Comparison of ENCODE assay signal across 23 cellular contexts in the genomic region with DNA sequence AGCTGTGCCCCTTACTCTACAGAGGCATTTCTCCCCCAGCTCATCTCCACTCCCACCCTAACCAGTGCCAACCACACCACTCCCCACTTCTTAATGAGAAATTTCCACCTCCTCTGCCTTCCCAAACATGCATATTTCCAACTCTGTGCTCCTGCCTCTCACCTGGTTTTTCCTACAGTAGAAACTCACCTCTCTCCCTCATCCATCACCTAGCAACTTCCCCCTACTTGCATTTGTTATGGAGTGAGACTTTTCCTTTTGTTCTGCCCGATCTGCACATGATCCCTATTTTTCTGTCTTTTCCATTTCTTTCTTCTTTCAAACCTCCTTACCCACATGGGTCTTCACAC. TPM values are rescaled to one million over a fixed set of nuclear protein-coding genes. Genes with fewer than 3 reads are reported as not detected.
A peak's percentile ranks its signal among the peaks of the same experiment; 100 is the strongest.
DNase-seq lines count a peak whose midpoint lies in the region; ATAC-seq, FAIRE-seq and TF ChIP-seq lines count a peak whose summit lies in the region.
"Had no signal": no experiment of that assay in that cellular context is flagged by ENCODE, and none has a peak within 500 bp of the region (broad histone marks: within the 10 kb centered on the region; RNA-seq: fewer than 3 reads in every experiment).

No MANE protein-coding gene starts in this region.

- H3K36me3 Mint-ChIP-seq in brain: no peaks in the 10 kb centered on the region
- peaks cover 0 to 2% of the 10 kb centered on the region in 2 donors for H3K36me3 Mint-ChIP-seq in activated T-cell treated with anti-CD3 and anti-CD28 coated beads, Interleukin-2, amount 50 U/mL, for 72 hours (ENCODE audit: insufficient read depth in 2 of 2)
- H3K36me3 Mint-ChIP-seq: CD4-positive, CD25-positive, alpha-beta regulatory T cell had no signal

- peak in 1 of 2 experiments; percentile 33 for TF ChIP-seq CTCF in brain (conservative IDR thresholded peaks at IDR 0.05)
- no peak for TF ChIP-seq CTCF in neural cell (IDR thresholded peaks at IDR 0.05; ENCODE audit: poor library complexity, severe bottlenecking)
- TF ChIP-seq CTCF in BE2C (IDR thresholded peaks at IDR 0.05; ENCODE audit: low read depth, low read length): no peak

- TF ChIP-seq RAD21 in neural cell (conservative IDR thresholded peaks at IDR 0.05): no peak

- H3K79me2 ChIP-seq in Karpas-422 (ENCODE audit: low read length): no peaks in the 10 kb centered on the region
- H3K79me2 ChIP-seq in neural cell (replicated peaks; ENCODE audit: insufficient read depth, low read length): no peaks in the 10 kb centered on the region

- H2AFZ ChIP-seq in Karpas-422 (ENCODE audit: low read length) (no peak overlapping the region), neural cell (ENCODE audit: low read depth, low read length) (peak overlapping the region; percentile 30)
- H2AFZ ChIP-seq: GM23248 had no signal

- H3K9me3 ChIP-seq in Karpas-422 (ENCODE audit: low read length) (no peaks in the 10 kb centered on the region), neural cell (ENCODE audit: low read length) (no peaks in the 10 kb centered on the region), BE2C (no peaks in the 10 kb centered on the region)
- H3K9me3 ChIP-seq: BLaER1, HAP-1 had no signal

- H3K27ac ChIP-seq in Karpas-422 (ENCODE audit: low read length): peak overlapping the region; percentile 40
- H3K27ac ChIP-seq in neural cell (ENCODE audit: low read length): no peak overlapping the region
- H3K27ac ChIP-seq: BLaER1, GM23248, SK-N-MC had no signal

- no peaks in the 10 kb centered on the region for H3K9me3 Mint-ChIP-seq in brain
- no peaks in the 10 kb centered on the region for H3K9me3 Mint-ChIP-seq in activated T-cell treated with anti-CD3 and anti-CD28 coated beads, Interleukin-2, amount 50 U/mL, for 72 hours
- H3K9me3 Mint-ChIP-seq: CD4-positive, CD25-positive, alpha-beta regulatory T cell had no signal

- no peaks in the 10 kb centered on the region for H3F3A ChIP-seq in neural cell (ENCODE audit: insufficient read depth, low read length, poor library complexity, severe bottlenecking)

- H3K27ac Mint-ChIP-seq in brain: peak overlapping the region in 4 of 5 experiments; percentile 45 to 94 (median 80)
- H3K27ac Mint-ChIP-seq in activated T-cell treated with anti-CD3 and anti-CD28 coated beads, Interleukin-2, amount 50 U/mL, for 72 hours: no peak overlapping the region
- H3K27ac Mint-ChIP-seq: CD4-positive, CD25-positive, alpha-beta regulatory T cell had no signal

- H4K20me1 ChIP-seq in Karpas-422 (ENCODE audit: insufficient read depth, low read depth, low read length): no peaks in the 10 kb centered on the region
- no peaks in the 10 kb centered on the region for H4K20me1 ChIP-seq in neural cell (ENCODE audit: insufficient read depth)
- H4K20me1 ChIP-seq: BLaER1 had no signal

- H3K9me2 ChIP-seq in Karpas-422 (replicated peaks; ENCODE audit: insufficient read depth, low read length) (no peaks in the 10 kb centered on the region), neural cell (ENCODE audit: insufficient read depth, low read length) (no peaks in the 10 kb centered on the region)

- H3K4me1 ChIP-seq in Karpas-422 (ENCODE audit: low read length): peaks cover 98% of the 10 kb centered on the region
- peaks cover 46% of the 10 kb centered on the region for H3K4me1 ChIP-seq in BE2C
- H3K4me1 ChIP-seq: HAP-1 had no signal

- DNase-seq in NCI-H187 treated with DMSO at 0.1 percent for 48 hours (lab: John Stamatoyannopoulos, UW) (peak; percentile 64), NCI-H187 (lab: John Stamatoyannopoulos, UW) (no peak), Karpas-422 (no peak), BE2C (no peak), urothelium cell line (ENCODE audit: low spot score) (no peak)
- no peak for DNase-seq in activated T-cell treated with anti-CD3 and anti-CD28 coated beads, Interleukin-2, amount 50 U/mL, for 72 hours
- DNase-seq: 8988T, ACHN, GM23248, IMR-90, KG1, NCI-H1048, NCI-H2081 treated with DMSO at 0.1 percent for 48 hours, SIG-M5, SW 1271 had no signal

- FAIRE-seq in urothelium cell line (lab: Jason Lieb, UNC): no peak
- FAIRE-seq: G401.6, RCC 7860 had no signal

- ATAC-seq in activated T-cell treated with anti-CD3 and anti-CD28 coated beads, Interleukin-2, amount 50 U/mL, for 72 hours (replicated peaks in 1 of 2): no peak

- H3K36me3 ChIP-seq in Karpas-422 (ENCODE audit: insufficient read depth, low read length) (no peaks in the 10 kb centered on the region), neural cell (ENCODE audit: insufficient read depth, low read length) (no peaks in the 10 kb centered on the region), BE2C (no peaks in the 10 kb centered on the region)
- H3K36me3 ChIP-seq: BLaER1, HAP-1 had no signal

- H3K9ac ChIP-seq in Karpas-422 (ENCODE audit: low read length): peak overlapping the region; percentile 57
- peak overlapping the region; percentile 15 for H3K9ac ChIP-seq in neural cell (ENCODE audit: low read length)
- H3K9ac ChIP-seq: BLaER1, GM23248 had no signal

- H3K4me3 Mint-ChIP-seq in brain: peak overlapping the region; percentile 19 to 76 (median 74)
- H3K4me3 Mint-ChIP-seq in activated T-cell treated with anti-CD3 and anti-CD28 coated beads, Interleukin-2, amount 50 U/mL, for 72 hours: no peak overlapping the region
- H3K4me3 Mint-ChIP-seq: CD4-positive, CD25-positive, alpha-beta regulatory T cell had no signal

- peaks cover 92% of the 10 kb centered on the region for H3K4me1 Mint-ChIP-seq in brain
- H3K4me1 Mint-ChIP-seq in activated T-cell treated with anti-CD3 and anti-CD28 coated beads, Interleukin-2, amount 50 U/mL, for 72 hours (ENCODE audit: low read depth): peaks cover 4% of the 10 kb centered on the region

- H3K27me3 Mint-ChIP-seq in brain: no peaks in the 10 kb centered on the region
- peaks cover 41% of the 10 kb centered on the region for H3K27me3 Mint-ChIP-seq in activated T-cell treated with anti-CD3 and anti-CD28 coated beads, Interleukin-2, amount 50 U/mL, for 72 hours (ENCODE audit: low read depth)

- H3K4me2 ChIP-seq in Karpas-422 (ENCODE audit: low read depth, low read length, poor library complexity, severe bottlenecking): peak overlapping the region; percentile 65
- H3K4me2 ChIP-seq in neural cell (ENCODE audit: low read length): peak overlapping the region; percentile 0
- H3K4me2 ChIP-seq: BLaER1 had no signal

- H3K27me3 ChIP-seq in Karpas-422 (ENCODE audit: low read length): no peaks in the 10 kb centered on the region
- no peaks in the 10 kb centered on the region for H3K27me3 ChIP-seq in neural cell (ENCODE audit: insufficient read depth, low read depth, low read length)
- H3K27me3 ChIP-seq in BE2C: no peaks in the 10 kb centered on the region
- H3K27me3 ChIP-seq: BLaER1 had no signal

- no peak for TF ChIP-seq EP300 in neural cell (conservative IDR thresholded peaks at IDR 0.05; ENCODE audit: poor library complexity, severe bottlenecking)

- H3K4me3 ChIP-seq in Karpas-422 (ENCODE audit: low read length) (peak overlapping the region; percentile 55), neural cell (ENCODE audit: low read length) (peak overlapping the region; percentile 35), BE2C (ENCODE audit: low read depth, low read length) (no peak overlapping the region)
- H3K4me3 ChIP-seq: BLaER1, GM23248, HAP-1, SK-N-MC had no signal

TF ChIP-seq in neural cell, 6 proteins besides CTCF, POLR2A, EP300 and RAD21:
- TF ChIP-seq EZH2 (IDR thresholded peaks at IDR 0.05; ENCODE audit: borderline replicate concordance, insufficient read depth, low read length, poor library complexity, severe bottlenecking) (no peak), MXI1 (conservative IDR thresholded peaks at IDR 0.05; ENCODE audit: poor library complexity, severe bottlenecking) (no peak), SMC3 (conservative IDR thresholded peaks at IDR 0.05; ENCODE audit: poor library complexity) (no peak), TAF1 (IDR thresholded peaks at IDR 0.05; ENCODE audit: low read depth) (no peak), POLR2AphosphoS5 (IDR thresholded peaks at IDR 0.05) (no peak)
- TF ChIP-seq, protein P1, sequence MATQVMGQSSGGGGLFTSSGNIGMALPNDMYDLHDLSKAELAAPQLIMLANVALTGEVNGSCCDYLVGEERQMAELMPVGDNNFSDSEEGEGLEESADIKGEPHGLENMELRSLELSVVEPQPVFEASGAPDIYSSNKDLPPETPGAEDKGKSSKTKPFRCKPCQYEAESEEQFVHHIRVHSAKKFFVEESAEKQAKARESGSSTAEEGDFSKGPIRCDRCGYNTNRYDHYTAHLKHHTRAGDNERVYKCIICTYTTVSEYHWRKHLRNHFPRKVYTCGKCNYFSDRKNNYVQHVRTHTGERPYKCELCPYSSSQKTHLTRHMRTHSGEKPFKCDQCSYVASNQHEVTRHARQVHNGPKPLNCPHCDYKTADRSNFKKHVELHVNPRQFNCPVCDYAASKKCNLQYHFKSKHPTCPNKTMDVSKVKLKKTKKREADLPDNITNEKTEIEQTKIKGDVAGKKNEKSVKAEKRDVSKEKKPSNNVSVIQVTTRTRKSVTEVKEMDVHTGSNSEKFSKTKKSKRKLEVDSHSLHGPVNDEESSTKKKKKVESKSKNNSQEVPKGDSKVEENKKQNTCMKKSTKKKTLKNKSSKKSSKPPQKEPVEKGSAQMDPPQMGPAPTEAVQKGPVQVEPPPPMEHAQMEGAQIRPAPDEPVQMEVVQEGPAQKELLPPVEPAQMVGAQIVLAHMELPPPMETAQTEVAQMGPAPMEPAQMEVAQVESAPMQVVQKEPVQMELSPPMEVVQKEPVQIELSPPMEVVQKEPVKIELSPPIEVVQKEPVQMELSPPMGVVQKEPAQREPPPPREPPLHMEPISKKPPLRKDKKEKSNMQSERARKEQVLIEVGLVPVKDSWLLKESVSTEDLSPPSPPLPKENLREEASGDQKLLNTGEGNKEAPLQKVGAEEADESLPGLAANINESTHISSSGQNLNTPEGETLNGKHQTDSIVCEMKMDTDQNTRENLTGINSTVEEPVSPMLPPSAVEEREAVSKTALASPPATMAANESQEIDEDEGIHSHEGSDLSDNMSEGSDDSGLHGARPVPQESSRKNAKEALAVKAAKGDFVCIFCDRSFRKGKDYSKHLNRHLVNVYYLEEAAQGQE (IDR thresholded peaks at IDR 0.05; ENCODE audit: borderline replicate concordance): no peak
TF ChIP-seq in neural cell: peak in this region for 0.

RNA-seq across cellular contexts. Expression of gene RGS8, which starts 11.9 kb away (rescaled TPM):
- total RNA-seq in Karpas-422 (2014; rRNA removed; shearing (Covaris generic); ENCODE audit: low replicate concordance): 20.5 and 25.5 TPM in 2 replicates
- polyA plus RNA-seq in brain (ENCODE audit: insufficient read depth, low read depth, low replicate concordance): 9.7 TPM
- 2.9 and 8.3 TPM in 2 replicates for polyA plus RNA-seq in neural cell
- polyA minus RNA-seq in neural cell: 24.9 and 26.1 TPM in 2 replicates
- total RNA-seq in activated T-cell treated with anti-CD3 and anti-CD28 coated beads, Interleukin-2, amount 50 U/mL, for 72 hours: under 1 TPM in 1 of 2 donors, not detected in 1; 0.05 TPM
- 4.9 TPM for polyA plus RNA-seq in BE2C (2012; ENCODE audit: insufficient read depth, insufficient read length, low read depth)
- total RNA-seq: CD4-positive, CD25-positive, alpha-beta regulatory T cell; GM23248; IMR-90 had no signal
- polyA plus RNA-seq: CD4-positive, CD25-positive, alpha-beta regulatory T cell; GM23248; IMR-90 had no signal

Comparison
In these comparisons a context has a peak if more than half of its experiments do, and no peak if none do; other contexts are left out.
1. H3K4me3 Mint-ChIP-seq: peak in brain (5 of 5); none in activated T-cell treated with anti-CD3 and anti-CD28 coated beads, Interleukin-2, amount 50 U/mL, for 72 hours (0 of 2).
2. RNA of gene RGS8, which starts 11.9 kb away (total RNA-seq): 20.5 to 25.5 TPM in Karpas-422; 0.05 TPM in activated T-cell treated with anti-CD3 and anti-CD28 coated beads, Interleukin-2, amount 50 U/mL, for 72 hours; every median in the first group is over 10 times any median in the second.